Comparison of ENCODE assay signal across 1 cellular context in genomic region chr20:47558295-47558694, GRCh38.
TF ChIP-seq lines count a peak whose summit lies in the region.

No MANE protein-coding gene starts in this region.

TF ChIP-seq in GM23338, 12 proteins besides CTCF, POLR2A, EP300 and RAD21:
- TF ChIP-seq EZH2phosphoT487 (IDR thresholded peaks at IDR 0.05; ENCODE audit: unreplicated experiment) (no peak), JUNB (IDR thresholded peaks at IDR 0.05; ENCODE audit: unreplicated experiment) (no peak), CREB1 (CRISPR knock-in tag; IDR thresholded peaks at IDR 0.05; ENCODE audit: low read depth) (no peak), NANOG (IDR thresholded peaks at IDR 0.05; ENCODE audit: borderline replicate concordance) (no peak), REST (IDR thresholded peaks at IDR 0.05; ENCODE audit: unreplicated experiment) (no peak), POLR2AphosphoS5 (IDR thresholded peaks at IDR 0.05; ENCODE audit: low read depth) (no peak), EZH2 (IDR thresholded peaks at IDR 0.05; ENCODE audit: low read depth, unreplicated experiment) (no peak), ETS1 (IDR thresholded peaks at IDR 0.05) (no peak)
